In the genomic region with DNA sequence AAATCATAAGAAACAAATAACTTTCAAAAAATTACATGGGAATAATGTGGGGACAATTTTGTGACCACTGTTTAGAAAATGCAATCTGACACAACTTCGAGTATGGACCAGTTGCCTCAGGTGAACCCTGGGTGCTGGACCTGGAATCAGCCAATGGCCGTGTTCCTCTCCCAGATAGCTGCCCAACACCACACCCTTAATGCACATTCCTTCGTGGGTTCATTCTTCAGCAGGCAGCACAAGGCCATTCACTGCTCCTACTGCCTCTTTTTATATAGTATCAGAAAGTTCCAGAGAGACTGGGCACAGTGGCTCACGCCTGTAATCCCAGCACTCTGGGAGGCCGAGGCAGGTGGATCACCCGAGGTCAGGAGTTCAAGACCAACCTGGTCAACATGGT, we compare ENCODE assay signal across 20 cellular contexts.
DNase-seq lines count a peak whose midpoint lies in the region; ATAC-seq, FAIRE-seq and TF ChIP-seq lines count a peak whose summit lies in the region.
"Had no signal": no experiment of that assay in that cellular context is flagged by ENCODE, and none has a peak within 500 bp of the region (broad histone marks: within the 10 kb centered on the region; RNA-seq: fewer than 3 reads in every experiment).

No MANE protein-coding gene starts in this region.

- no peaks in the 10 kb centered on the region for H3K36me3 ChIP-seq in esophagus (ENCODE audit: control insufficient read depth in 2 of 2, insufficient read depth in 2 of 2, low read length in 1 of 2)
- H3K36me3 ChIP-seq in small intestine (ENCODE audit: control insufficient read depth in 2 of 2, insufficient read depth in 2 of 2, low read length in 2 of 2) = no peaks in the 10 kb centered on the region
- no peaks in the 10 kb centered on the region for H3K36me3 ChIP-seq in tibial artery
- H3K36me3 ChIP-seq in lower lobe of right lung = no peaks in the 10 kb centered on the region
- H3K36me3 ChIP-seq: BLaER1 had no signal

- intact Hi-C loops in tibial artery (cut with DNase I; ENCODE audit: low total_unique reads) = no loop called here
- intact Hi-C loops in lower lobe of right lung (cut with DNase I) = no loop called here

- H3K4me3 ChIP-seq in esophagus (ENCODE audit: low read depth in 1 of 2, low read length in 2 of 2) = no peak overlapping the region
- H3K4me3 ChIP-seq in small intestine (ENCODE audit: low read depth in 1 of 2, low read length in 2 of 2) = no peak overlapping the region
- no peak overlapping the region for H3K4me3 ChIP-seq in tibial artery
- H3K4me3 ChIP-seq in lower lobe of right lung = no peak overlapping the region
- H3K4me3 ChIP-seq: BLaER1, GM23338 had no signal

- DNase-seq in HTR-8/SVneo (ENCODE audit: insufficient read length, low spot score) (no peak), mesenteric fat pad (ENCODE audit: low spot score) (peak; percentile 53), small intestine (peak; percentile 51), tibial artery (no peak), lower lobe of right lung (no peak)
- no peak for DNase-seq in activated effector memory CD4-positive, alpha-beta T cell treated with Interleukin-2 at 50 U/mL for 16 hours
- DNase-seq in stimulated activated naive CD4-positive, alpha-beta T cell treated with Interleukin-2 at 50 U/mL for 16 hours (lab: John Stamatoyannopoulos, UW) = no peak
- DNase-seq: Caco-2; CD4-positive, CD25-positive, alpha-beta regulatory T cell; CD8-positive, alpha-beta T cell; DMS153; DND-41; H9 had no signal

- ATAC-seq in lower lobe of right lung = no peak
- ATAC-seq: CD8-positive, alpha-beta T cell; GM23338; HCT116 had no signal

- TF ChIP-seq CTCF in tibial artery (IDR thresholded peaks at IDR 0.05) (no peak), lower lobe of right lung (IDR thresholded peaks at IDR 0.05) (no peak)

- H3K27ac ChIP-seq in esophagus (ENCODE audit: low read depth in 2 of 2, low read length in 1 of 2) (peak overlapping the region; percentile 71 to 91), small intestine (ENCODE audit: low read depth in 1 of 2, low read length in 1 of 2) (no peak overlapping the region), tibial artery (no peak overlapping the region), lower lobe of right lung (no peak overlapping the region)
- H3K27ac ChIP-seq: 22Rv1, BLaER1 had no signal

- H3K4me1 ChIP-seq in esophagus (ENCODE audit: control insufficient read depth in 2 of 2, insufficient read depth in 2 of 2, low read length in 1 of 2) (peaks cover 2 to 8% of the 10 kb centered on the region in 2 donors), small intestine (ENCODE audit: control insufficient read depth in 2 of 2, insufficient read depth in 1 of 2, low read depth in 1 of 2, low read length in 1 of 2) (no peaks in the 10 kb centered on the region), tibial artery (peaks cover 0 to 26% (median 4%) of the 10 kb centered on the region in 4 donors), lower lobe of right lung (no peaks in the 10 kb centered on the region)
- H3K4me1 ChIP-seq: Caco-2 had no signal

- peak; percentile 80 for FAIRE-seq in HTR-8/SVneo (lab: Jason Lieb, UNC)
- no peak for FAIRE-seq in small intestine (lab: Jason Lieb, UNC)
- FAIRE-seq: GM12892, GM19239 had no signal

- WGBS in esophagus, 2 donors = 79 to 81% methylated on average over 6 of the region's 6 CpGs
- 52 to 74% (median 69%) methylated on average over 6 of the region's 6 CpGs for WGBS in small intestine, 3 donors

- H3K9me3 ChIP-seq in esophagus (ENCODE audit: control insufficient read depth in 2 of 2, insufficient read depth in 1 of 2, low read depth in 1 of 2, low read length in 1 of 2) (no peaks in the 10 kb centered on the region), small intestine (ENCODE audit: control insufficient read depth, low read depth) (no peaks in the 10 kb centered on the region), tibial artery (no peaks in the 10 kb centered on the region), lower lobe of right lung (no peaks in the 10 kb centered on the region)
- H3K9me3 ChIP-seq: BLaER1, Caco-2 had no signal

- no peaks in the 10 kb centered on the region for H3K27me3 ChIP-seq in esophagus (ENCODE audit: control insufficient read depth in 1 of 2, insufficient read depth in 2 of 2, low read length in 2 of 2)
- H3K27me3 ChIP-seq in small intestine (ENCODE audit: control insufficient read depth in 2 of 2, insufficient read depth in 2 of 2, low read length in 2 of 2) = no peaks in the 10 kb centered on the region
- no peaks in the 10 kb centered on the region for H3K27me3 ChIP-seq in tibial artery
- H3K27me3 ChIP-seq in lower lobe of right lung (ENCODE audit: low read depth) = no peaks in the 10 kb centered on the region
- H3K27me3 ChIP-seq: BLaER1 had no signal

Comparison
In these comparisons a context has a peak if more than half of its experiments do, and no peak if none do; other contexts are left out.
1. DNase-seq: peak in mesenteric fat pad (single experiment) and small intestine (single experiment); none in HTR-8/SVneo (single experiment), activated effector memory CD4-positive, alpha-beta T cell treated with Interleukin-2 at 50 U/mL for 16 hours (single experiment), stimulated activated naive CD4-positive, alpha-beta T cell treated with Interleukin-2 at 50 U/mL for 16 hours (single experiment), tibial artery (0 of 2) and lower lobe of right lung (single experiment).
2. H3K27ac ChIP-seq: peak in esophagus (2 of 2); none in small intestine (0 of 2), tibial artery (0 of 2) and lower lobe of right lung (single experiment).